In genomic region chr12:124939428-124940142, GRCh38 we compare ENCODE assay signal across 1 cellular context.
TF ChIP-seq lines count a peak whose summit lies in the region.

No MANE protein-coding gene starts in this region.

TF ChIP-seq in HepG2, 621 proteins besides CTCF, POLR2A, EP300 and RAD21 (continued from another document and continues in another):
- TF ChIP-seq ZNF784 (CRISPR knock-in tag; IDR thresholded peaks at IDR 0.05; ENCODE audit: borderline replicate concordance) = no peak
- TF ChIP-seq ZNF616 (CRISPR knock-in tag; IDR thresholded peaks at IDR 0.05; ENCODE audit: low read depth) = no peak
- no peak for TF ChIP-seq ZNF572 (CRISPR knock-in tag; IDR thresholded peaks at IDR 0.05)
- TF ChIP-seq, protein P1, sequence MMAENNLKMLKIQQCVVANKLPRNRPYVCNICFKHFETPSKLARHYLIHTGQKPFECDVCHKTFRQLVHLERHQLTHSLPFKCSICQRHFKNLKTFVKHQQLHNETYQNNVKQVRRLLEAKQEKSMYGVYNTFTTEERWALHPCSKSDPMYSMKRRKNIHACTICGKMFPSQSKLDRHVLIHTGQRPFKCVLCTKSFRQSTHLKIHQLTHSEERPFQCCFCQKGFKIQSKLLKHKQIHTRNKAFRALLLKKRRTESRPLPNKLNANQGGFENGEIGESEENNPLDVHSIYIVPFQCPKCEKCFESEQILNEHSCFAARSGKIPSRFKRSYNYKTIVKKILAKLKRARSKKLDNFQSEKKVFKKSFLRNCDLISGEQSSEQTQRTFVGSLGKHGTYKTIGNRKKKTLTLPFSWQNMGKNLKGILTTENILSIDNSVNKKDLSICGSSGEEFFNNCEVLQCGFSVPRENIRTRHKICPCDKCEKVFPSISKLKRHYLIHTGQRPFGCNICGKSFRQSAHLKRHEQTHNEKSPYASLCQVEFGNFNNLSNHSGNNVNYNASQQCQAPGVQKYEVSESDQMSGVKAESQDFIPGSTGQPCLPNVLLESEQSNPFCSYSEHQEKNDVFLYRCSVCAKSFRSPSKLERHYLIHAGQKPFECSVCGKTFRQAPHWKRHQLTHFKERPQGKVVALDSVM (CRISPR knock-in tag; IDR thresholded peaks at IDR 0.05) = peak; percentile 68
- TF ChIP-seq DBP (CRISPR knock-in tag; IDR thresholded peaks at IDR 0.05; ENCODE audit: not compliant biosample characterization) = peak; percentile 77
- peak; percentile 24; the same call in 1 of the 2 replicates for TF ChIP-seq ZNF556 (CRISPR knock-in tag; IDR thresholded peaks at IDR 0.05; ENCODE audit: borderline replicate concordance)
- no peak; the same call in 1 of the 2 replicates for TF ChIP-seq SIN3B (IDR thresholded peaks at IDR 0.05; ENCODE audit: low read length)
- no peak for TF ChIP-seq RBFOX2 (IDR thresholded peaks at IDR 0.05; ENCODE audit: low read depth, low read length)
- TF ChIP-seq ZUFSP (CRISPR knock-in tag; IDR thresholded peaks at IDR 0.05; ENCODE audit: borderline replicate concordance) = no peak
- no peak for TF ChIP-seq ZNF720 (CRISPR knock-in tag; IDR thresholded peaks at IDR 0.05)
- TF ChIP-seq, protein P2, sequence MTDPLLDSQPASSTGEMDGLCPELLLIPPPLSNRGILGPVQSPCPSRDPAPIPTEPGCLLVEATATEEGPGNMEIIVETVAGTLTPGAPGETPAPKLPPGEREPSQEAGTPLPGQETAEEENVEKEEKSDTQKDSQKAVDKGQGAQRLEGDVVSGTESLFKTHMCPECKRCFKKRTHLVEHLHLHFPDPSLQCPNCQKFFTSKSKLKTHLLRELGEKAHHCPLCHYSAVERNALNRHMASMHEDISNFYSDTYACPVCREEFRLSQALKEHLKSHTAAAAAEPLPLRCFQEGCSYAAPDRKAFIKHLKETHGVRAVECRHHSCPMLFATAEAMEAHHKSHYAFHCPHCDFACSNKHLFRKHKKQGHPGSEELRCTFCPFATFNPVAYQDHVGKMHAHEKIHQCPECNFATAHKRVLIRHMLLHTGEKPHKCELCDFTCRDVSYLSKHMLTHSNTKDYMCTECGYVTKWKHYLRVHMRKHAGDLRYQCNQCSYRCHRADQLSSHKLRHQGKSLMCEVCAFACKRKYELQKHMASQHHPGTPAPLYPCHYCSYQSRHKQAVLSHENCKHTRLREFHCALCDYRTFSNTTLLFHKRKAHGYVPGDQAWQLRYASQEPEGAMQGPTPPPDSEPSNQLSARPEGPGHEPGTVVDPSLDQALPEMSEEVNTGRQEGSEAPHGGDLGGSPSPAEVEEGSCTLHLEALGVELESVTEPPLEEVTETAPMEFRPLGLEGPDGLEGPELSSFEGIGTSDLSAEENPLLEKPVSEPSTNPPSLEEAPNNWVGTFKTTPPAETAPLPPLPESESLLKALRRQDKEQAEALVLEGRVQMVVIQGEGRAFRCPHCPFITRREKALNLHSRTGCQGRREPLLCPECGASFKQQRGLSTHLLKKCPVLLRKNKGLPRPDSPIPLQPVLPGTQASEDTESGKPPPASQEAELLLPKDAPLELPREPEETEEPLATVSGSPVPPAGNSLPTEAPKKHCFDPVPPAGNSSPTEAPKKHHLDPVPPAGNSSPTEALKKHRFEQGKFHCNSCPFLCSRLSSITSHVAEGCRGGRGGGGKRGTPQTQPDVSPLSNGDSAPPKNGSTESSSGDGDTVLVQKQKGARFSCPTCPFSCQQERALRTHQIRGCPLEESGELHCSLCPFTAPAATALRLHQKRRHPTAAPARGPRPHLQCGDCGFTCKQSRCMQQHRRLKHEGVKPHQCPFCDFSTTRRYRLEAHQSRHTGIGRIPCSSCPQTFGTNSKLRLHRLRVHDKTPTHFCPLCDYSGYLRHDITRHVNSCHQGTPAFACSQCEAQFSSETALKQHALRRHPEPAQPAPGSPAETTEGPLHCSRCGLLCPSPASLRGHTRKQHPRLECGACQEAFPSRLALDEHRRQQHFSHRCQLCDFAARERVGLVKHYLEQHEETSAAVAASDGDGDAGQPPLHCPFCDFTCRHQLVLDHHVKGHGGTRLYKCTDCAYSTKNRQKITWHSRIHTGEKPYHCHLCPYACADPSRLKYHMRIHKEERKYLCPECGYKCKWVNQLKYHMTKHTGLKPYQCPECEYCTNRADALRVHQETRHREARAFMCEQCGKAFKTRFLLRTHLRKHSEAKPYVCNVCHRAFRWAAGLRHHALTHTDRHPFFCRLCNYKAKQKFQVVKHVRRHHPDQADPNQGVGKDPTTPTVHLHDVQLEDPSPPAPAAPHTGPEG (CRISPR knock-in tag; IDR thresholded peaks at IDR 0.05) = no peak; the same call in 1 of the 2 replicates
- TF ChIP-seq HIVEP1 (CRISPR knock-in tag; IDR thresholded peaks at IDR 0.05) = peak; percentile 65; the same call in 1 of the 2 replicates
- no peak; the same call in 1 of the 2 replicates for TF ChIP-seq GFI1 (CRISPR knock-in tag; IDR thresholded peaks at IDR 0.05; ENCODE audit: borderline replicate concordance)
- no peak for TF ChIP-seq ZBTB33 (CRISPR knock-in tag; IDR thresholded peaks at IDR 0.05)
- peak; percentile 73 for TF ChIP-seq USF2 (IDR thresholded peaks at IDR 0.05; ENCODE audit: low read depth, low read length)
- TF ChIP-seq USF2 (CRISPR knock-in tag; IDR thresholded peaks at IDR 0.05; ENCODE audit: borderline replicate concordance) = peak; percentile 77; the same call in 1 of the 2 replicates
- TF ChIP-seq RAD51 (IDR thresholded peaks at IDR 0.05; ENCODE audit: borderline replicate concordance) = peak; percentile 80; the same call in 1 of the 2 replicates
- no peak for TF ChIP-seq SNRNP70 (IDR thresholded peaks at IDR 0.05; ENCODE audit: low read depth, low read length)
- peak; percentile 98 for TF ChIP-seq MAF1 (CRISPR knock-in tag; IDR thresholded peaks at IDR 0.05; ENCODE audit: borderline replicate concordance)
- TF ChIP-seq, protein P3, sequence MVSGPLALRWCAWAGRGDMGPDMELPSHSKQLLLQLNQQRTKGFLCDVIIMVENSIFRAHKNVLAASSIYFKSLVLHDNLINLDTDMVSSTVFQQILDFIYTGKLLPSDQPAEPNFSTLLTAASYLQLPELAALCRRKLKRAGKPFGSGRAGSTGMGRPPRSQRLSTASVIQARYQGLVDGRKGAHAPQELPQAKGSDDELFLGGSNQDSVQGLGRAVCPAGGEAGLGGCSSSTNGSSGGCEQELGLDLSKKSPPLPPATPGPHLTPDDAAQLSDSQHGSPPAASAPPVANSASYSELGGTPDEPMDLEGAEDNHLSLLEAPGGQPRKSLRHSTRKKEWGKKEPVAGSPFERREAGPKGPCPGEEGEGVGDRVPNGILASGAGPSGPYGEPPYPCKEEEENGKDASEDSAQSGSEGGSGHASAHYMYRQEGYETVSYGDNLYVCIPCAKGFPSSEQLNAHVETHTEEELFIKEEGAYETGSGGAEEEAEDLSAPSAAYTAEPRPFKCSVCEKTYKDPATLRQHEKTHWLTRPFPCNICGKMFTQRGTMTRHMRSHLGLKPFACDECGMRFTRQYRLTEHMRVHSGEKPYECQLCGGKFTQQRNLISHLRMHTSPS (CRISPR knock-in tag; IDR thresholded peaks at IDR 0.05; ENCODE audit: low read depth) = 0 out of 2 replicates have a peak, but pooled peaks have one; percentile 57
- TF ChIP-seq PRPF4 (IDR thresholded peaks at IDR 0.05; ENCODE audit: low read depth, low read length, poor library complexity, severe bottlenecking) = peak; percentile 13
- no peak for TF ChIP-seq HNRNPK (IDR thresholded peaks at IDR 0.05; ENCODE audit: low read depth, low read length, poor library complexity, severe bottlenecking)
- no peak for TF ChIP-seq JARID2 (CRISPR knock-in tag; IDR thresholded peaks at IDR 0.05; ENCODE audit: insufficient replicate concordance)
- TF ChIP-seq MYC (CRISPR knock-in tag; IDR thresholded peaks at IDR 0.05; ENCODE audit: borderline replicate concordance) = 0 out of 2 replicates have a peak, but pooled peaks have one; percentile 37
- no peak for TF ChIP-seq SRSF9 (IDR thresholded peaks at IDR 0.05; ENCODE audit: borderline replicate concordance, insufficient read depth, low read depth, low read length, poor library complexity, severe bottlenecking)
- TF ChIP-seq MXD4 (CRISPR knock-in tag; IDR thresholded peaks at IDR 0.05) = no peak
- TF ChIP-seq, protein P4, sequence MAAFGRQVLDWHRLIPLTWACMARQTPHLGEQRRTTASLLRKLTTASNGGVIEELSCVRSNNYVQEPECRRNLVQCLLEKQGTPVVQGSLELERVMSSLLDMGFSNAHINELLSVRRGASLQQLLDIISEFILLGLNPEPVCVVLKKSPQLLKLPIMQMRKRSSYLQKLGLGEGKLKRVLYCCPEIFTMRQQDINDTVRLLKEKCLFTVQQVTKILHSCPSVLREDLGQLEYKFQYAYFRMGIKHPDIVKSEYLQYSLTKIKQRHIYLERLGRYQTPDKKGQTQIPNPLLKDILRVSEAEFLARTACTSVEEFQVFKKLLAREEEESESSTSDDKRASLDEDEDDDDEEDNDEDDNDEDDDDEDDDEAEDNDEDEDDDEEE (CRISPR knock-in tag; IDR thresholded peaks at IDR 0.05) = 0 out of 2 replicates have a peak, but pooled peaks have one; percentile 29
- TF ChIP-seq CBX2 (IDR thresholded peaks at IDR 0.05; ENCODE audit: low read depth, low read length) = no peak
- no peak for TF ChIP-seq CBX2 (CRISPR knock-in tag; IDR thresholded peaks at IDR 0.05; ENCODE audit: low read depth)
- TF ChIP-seq RBAK (CRISPR knock-in tag; IDR thresholded peaks at IDR 0.05) = peak; percentile 41; the same call in 1 of the 2 replicates
- no peak for TF ChIP-seq ZZZ3 (CRISPR knock-in tag; IDR thresholded peaks at IDR 0.05; ENCODE audit: borderline replicate concordance)
- TF ChIP-seq PRDM15 (CRISPR knock-in tag; IDR thresholded peaks at IDR 0.05) = no peak
- peak; percentile 93 for TF ChIP-seq BORCS8-MEF2B (CRISPR knock-in tag; IDR thresholded peaks at IDR 0.05)
